Comparison of ENCODE assay signal across 1 cellular context in the genomic region with DNA sequence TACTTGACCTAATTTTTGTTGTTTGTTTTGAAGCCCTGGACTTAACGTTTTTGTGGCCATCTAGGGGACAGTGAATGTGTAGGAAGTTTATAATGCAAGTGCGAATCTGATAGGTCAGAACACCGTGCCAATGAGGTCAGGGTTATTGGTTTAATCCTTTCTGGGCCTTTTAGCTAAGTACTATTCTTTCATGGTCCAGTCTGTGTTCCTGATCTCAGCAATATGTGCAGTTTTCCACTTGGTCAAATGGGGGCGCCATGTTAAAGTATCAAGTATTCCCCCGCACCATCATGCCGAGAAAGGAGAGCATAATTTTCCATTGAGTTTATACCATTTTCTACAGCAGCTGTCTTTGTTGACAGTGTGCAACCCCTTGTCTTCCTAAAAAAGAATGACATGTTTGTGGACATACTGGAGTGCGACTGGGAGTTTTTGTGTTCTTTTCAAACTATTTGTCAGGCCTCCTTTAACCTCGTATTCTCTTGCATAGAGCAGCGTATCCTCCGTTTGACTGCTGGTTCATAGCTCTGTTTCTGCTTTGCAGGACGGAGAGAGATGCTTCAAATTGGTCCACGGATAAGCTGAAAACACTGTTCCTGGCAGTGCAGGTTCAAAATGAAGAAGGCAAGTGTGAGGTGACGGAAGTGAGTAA.
TF ChIP-seq lines count a peak whose summit lies in the region.

No MANE protein-coding gene starts in this region.

TF ChIP-seq in endothelial cell of umbilical vein, 7 proteins besides CTCF, POLR2A, EP300 and RAD21:
- TF ChIP-seq GATA2 (IDR thresholded peaks at IDR 0.05; ENCODE audit: insufficient read depth, insufficient read length, low read depth, low read length) (no peak), POLR2AphosphoS5 (IDR thresholded peaks at IDR 0.05; ENCODE audit: insufficient read depth, low read depth, low read length) (no peak), MYC (IDR thresholded peaks at IDR 0.05; ENCODE audit: low read depth, low read length) (no peak), EZH2 (IDR thresholded peaks at IDR 0.05; ENCODE audit: borderline replicate concordance, low read depth, low read length, severe bottlenecking) (no peak), FOS (IDR thresholded peaks at IDR 0.05; ENCODE audit: borderline replicate concordance, insufficient read depth, low read length) (no peak), JUN (IDR thresholded peaks at IDR 0.05; ENCODE audit: borderline replicate concordance, insufficient read depth, insufficient read length, low read depth) (no peak)
- TF ChIP-seq, protein P1, sequence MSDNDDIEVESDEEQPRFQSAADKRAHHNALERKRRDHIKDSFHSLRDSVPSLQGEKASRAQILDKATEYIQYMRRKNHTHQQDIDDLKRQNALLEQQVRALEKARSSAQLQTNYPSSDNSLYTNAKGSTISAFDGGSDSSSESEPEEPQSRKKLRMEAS (IDR thresholded peaks at IDR 0.05; ENCODE audit: insufficient read depth, insufficient read length) = no peak
